In the genomic region with DNA sequence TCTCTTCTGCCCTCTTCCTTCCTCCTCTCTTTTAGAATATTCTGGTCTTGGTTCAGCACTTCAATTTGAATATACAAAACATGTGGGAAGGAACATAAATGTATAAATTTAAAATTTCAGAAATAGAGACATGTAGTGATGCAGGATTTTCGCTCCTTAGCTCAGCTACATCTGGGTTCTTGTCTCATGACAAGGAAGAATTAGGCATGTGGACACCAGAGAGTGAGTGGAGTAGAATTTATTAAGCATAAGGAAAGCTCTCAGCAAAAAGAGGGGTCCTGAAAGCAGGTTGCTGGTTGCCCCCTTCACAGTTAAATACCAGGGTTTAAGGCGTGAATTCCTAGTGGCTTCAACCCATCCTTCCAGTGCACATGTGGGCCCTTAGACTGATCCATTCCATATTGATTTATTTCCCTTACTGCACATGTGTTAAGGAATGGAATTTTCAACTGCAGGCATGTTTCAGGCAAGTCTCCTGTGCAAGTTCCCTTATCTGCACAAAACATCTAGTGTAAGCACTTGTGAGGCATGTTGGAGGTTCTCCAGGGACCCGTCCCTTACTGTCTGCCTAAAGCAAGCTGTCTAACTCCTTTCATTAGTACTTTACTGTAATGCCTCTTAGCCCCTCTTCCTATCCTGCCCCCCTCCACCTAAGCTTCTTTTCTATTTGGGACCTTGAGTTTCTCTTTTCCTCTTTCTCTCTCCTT, we compare ENCODE assay signal across 31 cellular contexts.
DNase-seq lines count a peak whose midpoint lies in the region; ATAC-seq, FAIRE-seq and TF ChIP-seq lines count a peak whose summit lies in the region.
"Had no signal": no experiment of that assay in that cellular context is flagged by ENCODE, and none has a peak within 500 bp of the region (broad histone marks: within the 10 kb centered on the region; RNA-seq: fewer than 3 reads in every experiment).

No MANE protein-coding gene starts in this region.

- H3K4me3 ChIP-seq in adipocyte (ENCODE audit: low read length): no peak overlapping the region
- no peak overlapping the region for H3K4me3 ChIP-seq in fibroblast of villous mesenchyme (ENCODE audit: low read depth, low read length)
- H3K4me3 ChIP-seq in kidney (ENCODE audit: low read length in 2 of 2): no peak overlapping the region
- H3K4me3 ChIP-seq in coronary artery: no peak overlapping the region
- H3K4me3 ChIP-seq: GM12878, SJCRH30, tibial artery had no signal

- H3K9me3 ChIP-seq in adipocyte (ENCODE audit: control insufficient read depth, low read length) (peaks cover 23% of the 10 kb centered on the region), kidney (ENCODE audit: control insufficient read depth in 1 of 2, low read length in 2 of 2) (peaks cover 0 to 7% of the 10 kb centered on the region in 2 donors)
- H3K9me3 ChIP-seq: SJCRH30 had no signal

- no peak overlapping the region for H3K27ac ChIP-seq in kidney (ENCODE audit: low read depth in 2 of 2, low read length in 2 of 2)
- no peak overlapping the region for H3K27ac ChIP-seq in coronary artery
- H3K27ac ChIP-seq: C4-2B, HL-60, KMS-11, SJCRH30, tibial artery, VCaP had no signal

- H3K9ac ChIP-seq in adipocyte (ENCODE audit: low read length): no peak overlapping the region
- no peak overlapping the region for H3K9ac ChIP-seq in kidney (ENCODE audit: low read length in 2 of 2)
- H3K9ac ChIP-seq: KMS-11 had no signal

- no peaks in the 10 kb centered on the region for H3K4me1 ChIP-seq in adipocyte (ENCODE audit: control insufficient read depth, insufficient read depth, low read length)
- no peaks in the 10 kb centered on the region for H3K4me1 ChIP-seq in kidney (ENCODE audit: control insufficient read depth in 1 of 2, insufficient read depth in 1 of 2, low read depth in 1 of 2, low read length in 2 of 2)
- H3K4me1 ChIP-seq: tibial artery had no signal

- intact Hi-C loops in kidney (cut with DNase I): no loop called here

- no peak for FAIRE-seq in kidney (lab: Jason Lieb, UNC)
- FAIRE-seq: D721Med, endothelial cell of umbilical vein, GM12878, islet of Langerhans had no signal

- ATAC-seq in HG03469 (IDR thresholded peaks at IDR 0.05; ENCODE audit: unreplicated experiment): no peak
- ATAC-seq: activated CD4-positive, alpha-beta T cell treated with anti-CD3 and anti-CD28 coated beads for 36 hours; activated T-helper 17 cell treated with anti-CD3 and anti-CD28 coated beads, Interleukin-2, amount 50 U/mL, for 72 hours; GM12878; natural killer cell had no signal

- TF ChIP-seq CTCF in fibroblast of villous mesenchyme (IDR thresholded peaks at IDR 0.05; ENCODE audit: insufficient read depth, low read depth, low read length): no peak
- TF ChIP-seq CTCF in kidney (IDR thresholded peaks at IDR 0.05; ENCODE audit: borderline replicate concordance, extremely low read depth, insufficient read depth): no peak
- no peak for TF ChIP-seq CTCF in coronary artery (IDR thresholded peaks at IDR 0.05)

- H3K36me3 ChIP-seq in adipocyte (ENCODE audit: control insufficient read depth, insufficient read depth, low read length, severe bottlenecking): no peaks in the 10 kb centered on the region
- H3K36me3 ChIP-seq in kidney (ENCODE audit: control insufficient read depth in 1 of 2, insufficient read depth in 2 of 2, low read length in 2 of 2): no peaks in the 10 kb centered on the region
- H3K36me3 ChIP-seq: SJCRH30, tibial artery had no signal

- no peaks in the 10 kb centered on the region for H3K27me3 ChIP-seq in adipocyte (replicated peaks; ENCODE audit: control insufficient read depth, insufficient read depth, low read length)
- H3K27me3 ChIP-seq: SJCRH30, tibial artery had no signal

- DNase-seq in DMS53 (lab: John Stamatoyannopoulos, UW): peak; percentile 5
- DNase-seq in DMS53 treated with DMSO at 0.1 percent for 48 hours (lab: John Stamatoyannopoulos, UW; ENCODE audit: unreplicated experiment): no peak
- peak; percentile 48 for DNase-seq in adipocyte (ENCODE audit: low read depth)
- DNase-seq in fibroblast of villous mesenchyme (ENCODE audit: low read depth): peak; percentile 59
- no peak for DNase-seq in activated CD4-positive, alpha-beta T cell treated with anti-CD3 and anti-CD28 coated beads, Interleukin-2, amount 50 U/mL, for 4 hours
- no peak for DNase-seq in kidney
- no peak for DNase-seq in coronary artery (ENCODE audit: low spot score)
- DNase-seq: 8988T; activated CD4-positive, alpha-beta T cell treated with anti-CD3 and anti-CD28 coated beads for 36 hours; activated naive CD4-positive, alpha-beta T cell treated with anti-CD3 and anti-CD28 coated beads, Interleukin-2, amount 10 ng/mL, durations not matched to agents 7 days and 5 days; glutamatergic neuron; natural killer cell; NCI-H146; NCI-H2171 treated with DMSO at 0.1 percent for 48 hours; NCI-H510A; occipital lobe; SJCRH30; stimulated activated CD4-positive, alpha-beta T cell treated with anti-CD3 and anti-CD28 coated beads, Interleukin-15, amount 100 ng/mL, for 24 hours; stimulated activated CD4-positive, alpha-beta T cell treated with anti-CD3 and anti-CD28 coated beads, Interleukin-4, amount 100 ng/mL, for 4 hours; T-helper 9 cell; tibial artery had no signal

Comparison
In these comparisons a context has a peak if more than half of its experiments do, and no peak if none do; other contexts are left out.
1. DNase-seq: peak in DMS53 (single experiment), adipocyte (single experiment) and fibroblast of villous mesenchyme (single experiment); none in DMS53 treated with DMSO at 0.1 percent for 48 hours (single experiment), activated CD4-positive, alpha-beta T cell treated with anti-CD3 and anti-CD28 coated beads, Interleukin-2, amount 50 U/mL, for 4 hours (0 of 2), kidney (single experiment) and coronary artery (single experiment).